Comparison of ENCODE assay signal across 18 cellular contexts in the genomic region with DNA sequence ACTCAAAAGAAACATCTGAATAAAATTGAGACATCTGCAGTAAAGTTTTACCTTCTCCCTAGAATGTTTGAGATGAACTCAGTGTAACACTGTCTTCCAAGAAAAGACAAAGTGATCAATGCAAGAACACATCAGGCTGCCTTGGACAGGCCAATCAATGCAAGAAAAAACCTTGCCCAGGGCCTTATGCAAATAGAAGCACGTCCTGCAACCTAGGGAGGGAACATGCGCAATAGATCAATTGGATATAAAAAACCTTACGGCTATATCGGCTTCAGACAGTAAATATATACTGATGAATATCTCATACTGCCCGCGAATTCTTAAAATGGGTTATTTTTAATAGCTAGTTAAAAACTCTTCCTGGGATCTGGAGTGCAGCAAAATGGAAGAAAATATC.
DNase-seq lines count a peak whose midpoint lies in the region; ATAC-seq and TF ChIP-seq lines count a peak whose summit lies in the region.
"Had no signal": no experiment of that assay in that cellular context is flagged by ENCODE, and none has a peak within 500 bp of the region (broad histone marks: within the 10 kb centered on the region; RNA-seq: fewer than 3 reads in every experiment).

No MANE protein-coding gene starts in this region.

- H3K9me3 ChIP-seq in SK-N-MC (ENCODE audit: low read depth, low read length) = no peaks in the 10 kb centered on the region

- peaks cover 48% of the 10 kb centered on the region for H3K4me1 Mint-ChIP-seq in neural crest cell
- H3K4me1 Mint-ChIP-seq: GM23338, H9 had no signal

- H3K36me3 ChIP-seq in SK-N-MC (ENCODE audit: insufficient read depth, low read length) = no peaks in the 10 kb centered on the region

- H3K4me3 Mint-ChIP-seq in neural crest cell = peak overlapping the region; percentile 77
- H3K4me3 Mint-ChIP-seq: CD4-positive, alpha-beta memory T cell; GM23338; H9 had no signal

- H3K4me3 ChIP-seq in SK-N-MC = 0 out of 2 replicates have a peak overlapping the region, but pooled peaks have one; percentile 17
- H3K4me3 ChIP-seq: GM23338 had no signal

- H3K27me3 Mint-ChIP-seq in neural crest cell (ENCODE audit: low read depth) = no peaks in the 10 kb centered on the region
- H3K27me3 Mint-ChIP-seq: CD4-positive, alpha-beta memory T cell had no signal

- no peak overlapping the region for H3K9ac ChIP-seq in SK-N-MC (ENCODE audit: insufficient read length)

- TF ChIP-seq CTCF in neural crest cell (conservative IDR thresholded peaks at IDR 0.05) = no peak

- peak overlapping the region; percentile 59 for H3K27ac Mint-ChIP-seq in neural crest cell (ENCODE audit: unreplicated experiment)
- H3K27ac Mint-ChIP-seq: CD4-positive, alpha-beta memory T cell; GM23338; H9 had no signal

- peaks cover 5% of the 10 kb centered on the region for H3K36me3 Mint-ChIP-seq in neural crest cell (ENCODE audit: low read depth)

- ATAC-seq in HG03045 (IDR thresholded peaks at IDR 0.05; ENCODE audit: unreplicated experiment) (no peak), HG03520 (IDR thresholded peaks at IDR 0.05; ENCODE audit: unreplicated experiment) (no peak), GM19324 (IDR thresholded peaks at IDR 0.05; ENCODE audit: low FRiP score, unreplicated experiment) (no peak)
- ATAC-seq: GM23338, HCT116 had no signal

- DNase-seq in NCI-H2227 (lab: John Stamatoyannopoulos, UW; ENCODE audit: unreplicated experiment) = peak; percentile 68
- DNase-seq in NCI-H69 (lab: John Stamatoyannopoulos, UW) = peak; percentile 97
- no peak for DNase-seq in SK-N-MC (ENCODE audit: low read depth, low spot score)
- peak; percentile 16 for DNase-seq in neural crest cell (ENCODE audit: low read depth, low spot score)
- DNase-seq in hypothalamus (lab: John Stamatoyannopoulos, UW) = no peak
- DNase-seq: C1 segment of cervical spinal cord; Calu3; CD4-positive, alpha-beta memory T cell; COR-L47; DMS53; DMS79 treated with DMSO at 0.1 percent for 48 hours; GF-D8; H9 had no signal

- peaks cover 3% of the 10 kb centered on the region for H3K9me3 Mint-ChIP-seq in neural crest cell
- H3K9me3 Mint-ChIP-seq: CD4-positive, alpha-beta memory T cell; GM23338; H9 had no signal

- no peak overlapping the region; the same call in 1 of the 2 replicates for H3K27ac ChIP-seq in SK-N-MC

Comparison
In these comparisons a context has a peak if more than half of its experiments do, and no peak if none do; other contexts are left out.
1. DNase-seq: peak in NCI-H2227 (single experiment), NCI-H69 (single experiment) and neural crest cell (single experiment); none in SK-N-MC (single experiment) and hypothalamus (0 of 51).